ENCODE assay signal across 16 cellular contexts in genomic region chr1:108699375-108700332, GRCh38. TPM values are rescaled to one million over a fixed set of nuclear protein-coding genes. Genes with fewer than 3 reads are reported as not detected.
DNase-seq lines count a peak whose midpoint lies in the region; ATAC-seq and TF ChIP-seq lines count a peak whose summit lies in the region.
"Had no signal": no experiment of that assay in that cellular context is flagged by ENCODE, and none has a peak within 500 bp of the region (broad histone marks: within the 10 kb centered on the region; RNA-seq: fewer than 3 reads in every experiment).

No MANE protein-coding gene starts in this region.

- CTCF ChIA-PET in WTC11 (lab: Charles Lee) = no interaction called here
- CTCF ChIA-PET in HEK293T (lab: Yijun Ruan, JAX) = no interaction called here

- peak overlapping the region; percentile 10 for H3K27ac ChIP-seq in layer of hippocampus (ENCODE audit: low read depth, low read length)
- H3K27ac ChIP-seq: body of pancreas, KMS-11, left ventricle myocardium inferior had no signal

- no peak for TF ChIP-seq CTCF in WTC11 (IDR thresholded peaks at IDR 0.05)

- DNase-seq in stimulated activated naive CD8-positive, alpha-beta T cell treated with anti-CD3 and anti-CD28 coated beads, Interleukin-15, Interleukin-2, amounts not matched to agents 100 U/mL and 50 U/mL, for 24 hours = no peak
- DNase-seq in WTC11 (ENCODE audit: low spot score) = no peak
- no peak for DNase-seq in T1000 (lab: John Stamatoyannopoulos, UW)
- DNase-seq in dedifferentiated amniotic fluid mesenchymal stem cell (ENCODE audit: extremely low spot score) = no peak
- no peak for DNase-seq in NCI-H2171 treated with DMSO at 0.1 percent for 48 hours (lab: John Stamatoyannopoulos, UW)
- no peak for DNase-seq in HEK293T (ENCODE audit: extremely low spot score)
- DNase-seq: body of pancreas; EL; heart left ventricle; left ventricle myocardium inferior; occipital lobe; stimulated activated CD8-positive, alpha-beta memory T cell treated with anti-CD3 and anti-CD28 coated beads, Interleukin-4, amount 100 ng/mL, for 48 hours had no signal

- H3K9me3 Mint-ChIP-seq in stimulated activated naive CD8-positive, alpha-beta T cell treated with anti-CD3 and anti-CD28 coated beads, Interleukin-15, Interleukin-2, amounts not matched to agents 100 ng/mL and 50 ng/mL, for 24 hours = no peaks in the 10 kb centered on the region
- H3K9me3 Mint-ChIP-seq in WTC11 = no peaks in the 10 kb centered on the region

- POLR2A ChIA-PET in WTC11 (lab: Charles Lee) (no interaction called here), HEK293T (lab: Yijun Ruan, JAX) (no interaction called here)

- peaks cover 74% of the 10 kb centered on the region for H3K4me1 Mint-ChIP-seq in stimulated activated naive CD8-positive, alpha-beta T cell treated with anti-CD3 and anti-CD28 coated beads, Interleukin-15, Interleukin-2, amounts not matched to agents 100 ng/mL and 50 ng/mL, for 24 hours (ENCODE audit: low read depth)
- peaks cover 2% of the 10 kb centered on the region for H3K4me1 Mint-ChIP-seq in WTC11

- H3K27me3 Mint-ChIP-seq in stimulated activated naive CD8-positive, alpha-beta T cell treated with anti-CD3 and anti-CD28 coated beads, Interleukin-15, Interleukin-2, amounts not matched to agents 100 ng/mL and 50 ng/mL, for 24 hours = no peaks in the 10 kb centered on the region
- H3K27me3 Mint-ChIP-seq in WTC11 (ENCODE audit: low read depth) = no peaks in the 10 kb centered on the region

- H3K36me3 Mint-ChIP-seq in stimulated activated naive CD8-positive, alpha-beta T cell treated with anti-CD3 and anti-CD28 coated beads, Interleukin-15, Interleukin-2, amounts not matched to agents 100 ng/mL and 50 ng/mL, for 24 hours (ENCODE audit: low read depth) = peaks cover 74% of the 10 kb centered on the region
- peaks cover 68% of the 10 kb centered on the region for H3K36me3 Mint-ChIP-seq in WTC11

- H3K27me3 ChIP-seq in layer of hippocampus (ENCODE audit: control insufficient read depth, insufficient read depth, low read length) = no peaks in the 10 kb centered on the region
- H3K27me3 ChIP-seq: body of pancreas, heart left ventricle had no signal

- ATAC-seq in stimulated activated naive CD8-positive, alpha-beta T cell treated with anti-CD3 and anti-CD28 coated beads, Interleukin-15, Interleukin-2, amounts not matched to agents 100 U/mL and 50 U/mL, for 24 hours = no peak
- ATAC-seq in WTC11 = no peak
- ATAC-seq: body of pancreas, heart left ventricle had no signal

- H3K27ac Mint-ChIP-seq in stimulated activated naive CD8-positive, alpha-beta T cell treated with anti-CD3 and anti-CD28 coated beads, Interleukin-15, Interleukin-2, amounts not matched to agents 100 ng/mL and 50 ng/mL, for 24 hours = peak overlapping the region; percentile 83
- H3K27ac Mint-ChIP-seq in WTC11 = peak overlapping the region; percentile 8

- peak overlapping the region; percentile 64 for H3K4me3 Mint-ChIP-seq in stimulated activated naive CD8-positive, alpha-beta T cell treated with anti-CD3 and anti-CD28 coated beads, Interleukin-15, Interleukin-2, amounts not matched to agents 100 ng/mL and 50 ng/mL, for 24 hours
- H3K4me3 Mint-ChIP-seq in WTC11 = no peak overlapping the region

TF ChIP-seq in WTC11, 78 proteins besides CTCF, POLR2A, EP300 and RAD21 (continues in another document):
- TF ChIP-seq ZBTB43 (CRISPR knock-in tag; IDR thresholded peaks at IDR 0.05) (no peak), FOXJ3 (CRISPR knock-in tag; IDR thresholded peaks at IDR 0.05; ENCODE audit: borderline replicate concordance) (no peak), ERG (CRISPR knock-in tag; IDR thresholded peaks at IDR 0.05) (no peak), ZMAT4 (CRISPR knock-in tag; IDR thresholded peaks at IDR 0.05) (no peak), TEAD4 (CRISPR knock-in tag; IDR thresholded peaks at IDR 0.05) (no peak), E2F5 (CRISPR knock-in tag; IDR thresholded peaks at IDR 0.05) (no peak), TP53 (CRISPR knock-in tag; IDR thresholded peaks at IDR 0.05) (no peak)

TF ChIP-seq in HEK293T, 16 proteins besides CTCF, POLR2A, EP300 and RAD21:
- no peak for TF ChIP-seq TARDBP (IDR thresholded peaks at IDR 0.05)

RNA-seq across cellular contexts. Expression of gene PRPF38B, which starts 7.5 kb away (rescaled TPM):
- 42.8 to 50.5 TPM (median 43.0 TPM) in 3 replicates for total RNA-seq in WTC11 (2021)

RNA-seq across cellular contexts. Expression of gene FNDC7, which starts 13.1 kb away (rescaled TPM):
- 0.28 to 0.71 TPM (median 0.50 TPM) in 3 replicates for total RNA-seq in WTC11 (2021)
- total RNA-seq: body of pancreas, epithelial cell of proximal tubule, left ventricle myocardium inferior, occipital lobe had no signal

RNA-seq across cellular contexts. Expression of gene HENMT1, which starts 38.8 kb away (rescaled TPM):
- total RNA-seq in WTC11 (2021) = 4.6 to 5.3 TPM (median 4.7 TPM) in 3 replicates

RNA-seq across cellular contexts. Expression of gene STXBP3, which starts 46.8 kb away (rescaled TPM):
- 26.1 to 30.2 TPM (median 26.5 TPM) in 3 replicates for total RNA-seq in WTC11 (2021)
